ENCODE assay signal across 1 cellular context in the genomic region with DNA sequence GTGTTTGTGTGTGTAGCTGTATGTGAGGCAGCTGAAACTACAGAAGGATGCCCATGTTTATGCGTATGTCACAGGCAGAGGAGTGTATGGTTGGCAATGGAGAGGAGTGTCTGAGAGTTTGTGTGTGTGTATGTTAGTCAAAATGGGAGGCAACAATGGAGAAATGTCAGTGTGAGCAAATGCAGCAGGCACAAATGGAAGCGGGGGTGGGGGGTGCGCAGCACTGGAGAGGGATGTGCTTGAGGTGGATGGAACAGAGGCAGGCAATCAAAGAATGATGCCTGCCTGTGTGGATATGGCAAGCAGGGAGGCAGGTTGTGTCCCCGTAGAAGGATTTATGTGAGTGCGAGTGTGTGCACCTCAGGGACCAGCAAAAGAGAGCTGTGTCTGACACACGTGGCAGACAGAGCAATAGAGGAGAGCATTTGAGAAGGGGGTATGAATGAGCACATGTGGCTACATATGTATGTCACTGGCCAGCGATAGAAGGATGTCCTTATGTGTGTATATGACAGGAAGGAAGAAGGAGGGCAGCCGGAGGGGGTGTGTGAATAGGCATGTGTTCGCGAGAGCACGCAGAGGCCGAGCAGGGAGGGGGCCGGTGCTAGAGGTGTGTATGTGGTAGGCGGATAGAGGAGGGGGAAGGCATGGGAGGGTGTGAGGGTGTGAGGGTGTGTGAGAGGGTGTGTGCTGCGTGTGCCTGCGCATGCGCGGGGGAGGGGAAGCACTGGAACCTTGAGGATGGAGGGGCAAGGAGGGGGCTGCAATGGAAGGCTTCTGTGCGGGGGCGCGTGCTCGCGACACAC.
TF ChIP-seq lines count a peak whose summit lies in the region.

No MANE protein-coding gene starts in this region.

TF ChIP-seq in HCT116, 20 proteins besides CTCF, POLR2A, EP300 and RAD21 (continued from another document):
- TF ChIP-seq, protein P1, sequence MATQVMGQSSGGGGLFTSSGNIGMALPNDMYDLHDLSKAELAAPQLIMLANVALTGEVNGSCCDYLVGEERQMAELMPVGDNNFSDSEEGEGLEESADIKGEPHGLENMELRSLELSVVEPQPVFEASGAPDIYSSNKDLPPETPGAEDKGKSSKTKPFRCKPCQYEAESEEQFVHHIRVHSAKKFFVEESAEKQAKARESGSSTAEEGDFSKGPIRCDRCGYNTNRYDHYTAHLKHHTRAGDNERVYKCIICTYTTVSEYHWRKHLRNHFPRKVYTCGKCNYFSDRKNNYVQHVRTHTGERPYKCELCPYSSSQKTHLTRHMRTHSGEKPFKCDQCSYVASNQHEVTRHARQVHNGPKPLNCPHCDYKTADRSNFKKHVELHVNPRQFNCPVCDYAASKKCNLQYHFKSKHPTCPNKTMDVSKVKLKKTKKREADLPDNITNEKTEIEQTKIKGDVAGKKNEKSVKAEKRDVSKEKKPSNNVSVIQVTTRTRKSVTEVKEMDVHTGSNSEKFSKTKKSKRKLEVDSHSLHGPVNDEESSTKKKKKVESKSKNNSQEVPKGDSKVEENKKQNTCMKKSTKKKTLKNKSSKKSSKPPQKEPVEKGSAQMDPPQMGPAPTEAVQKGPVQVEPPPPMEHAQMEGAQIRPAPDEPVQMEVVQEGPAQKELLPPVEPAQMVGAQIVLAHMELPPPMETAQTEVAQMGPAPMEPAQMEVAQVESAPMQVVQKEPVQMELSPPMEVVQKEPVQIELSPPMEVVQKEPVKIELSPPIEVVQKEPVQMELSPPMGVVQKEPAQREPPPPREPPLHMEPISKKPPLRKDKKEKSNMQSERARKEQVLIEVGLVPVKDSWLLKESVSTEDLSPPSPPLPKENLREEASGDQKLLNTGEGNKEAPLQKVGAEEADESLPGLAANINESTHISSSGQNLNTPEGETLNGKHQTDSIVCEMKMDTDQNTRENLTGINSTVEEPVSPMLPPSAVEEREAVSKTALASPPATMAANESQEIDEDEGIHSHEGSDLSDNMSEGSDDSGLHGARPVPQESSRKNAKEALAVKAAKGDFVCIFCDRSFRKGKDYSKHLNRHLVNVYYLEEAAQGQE (IDR thresholded peaks at IDR 0.05; ENCODE audit: low read depth) = no peak
- TF ChIP-seq EZH2 (IDR thresholded peaks at IDR 0.05) (no peak), ZFX (IDR thresholded peaks at IDR 0.05) (no peak), YY1 (IDR thresholded peaks at IDR 0.05; ENCODE audit: extremely low read depth, insufficient replicate concordance, low read depth, low read length) (no peak), TCF7L2 (IDR thresholded peaks at IDR 0.05; ENCODE audit: borderline replicate concordance, extremely low read depth, insufficient read depth, insufficient read length) (no peak), SRF (IDR thresholded peaks at IDR 0.05; ENCODE audit: low read depth) (no peak), FOSL1 (IDR thresholded peaks at IDR 0.05; ENCODE audit: low read depth) (no peak)
- TF ChIP-seq, protein P2, sequence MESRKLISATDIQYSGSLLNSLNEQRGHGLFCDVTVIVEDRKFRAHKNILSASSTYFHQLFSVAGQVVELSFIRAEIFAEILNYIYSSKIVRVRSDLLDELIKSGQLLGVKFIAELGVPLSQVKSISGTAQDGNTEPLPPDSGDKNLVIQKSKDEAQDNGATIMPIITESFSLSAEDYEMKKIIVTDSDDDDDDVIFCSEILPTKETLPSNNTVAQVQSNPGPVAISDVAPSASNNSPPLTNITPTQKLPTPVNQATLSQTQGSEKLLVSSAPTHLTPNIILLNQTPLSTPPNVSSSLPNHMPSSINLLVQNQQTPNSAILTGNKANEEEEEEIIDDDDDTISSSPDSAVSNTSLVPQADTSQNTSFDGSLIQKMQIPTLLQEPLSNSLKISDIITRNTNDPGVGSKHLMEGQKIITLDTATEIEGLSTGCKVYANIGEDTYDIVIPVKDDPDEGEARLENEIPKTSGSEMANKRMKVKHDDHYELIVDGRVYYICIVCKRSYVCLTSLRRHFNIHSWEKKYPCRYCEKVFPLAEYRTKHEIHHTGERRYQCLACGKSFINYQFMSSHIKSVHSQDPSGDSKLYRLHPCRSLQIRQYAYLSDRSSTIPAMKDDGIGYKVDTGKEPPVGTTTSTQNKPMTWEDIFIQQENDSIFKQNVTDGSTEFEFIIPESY (IDR thresholded peaks at IDR 0.05; ENCODE audit: extremely low read depth, insufficient replicate concordance, low read length) = no peak
- TF ChIP-seq, protein P3, sequence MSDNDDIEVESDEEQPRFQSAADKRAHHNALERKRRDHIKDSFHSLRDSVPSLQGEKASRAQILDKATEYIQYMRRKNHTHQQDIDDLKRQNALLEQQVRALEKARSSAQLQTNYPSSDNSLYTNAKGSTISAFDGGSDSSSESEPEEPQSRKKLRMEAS (IDR thresholded peaks at IDR 0.05) = no peak
